In the genomic region with DNA sequence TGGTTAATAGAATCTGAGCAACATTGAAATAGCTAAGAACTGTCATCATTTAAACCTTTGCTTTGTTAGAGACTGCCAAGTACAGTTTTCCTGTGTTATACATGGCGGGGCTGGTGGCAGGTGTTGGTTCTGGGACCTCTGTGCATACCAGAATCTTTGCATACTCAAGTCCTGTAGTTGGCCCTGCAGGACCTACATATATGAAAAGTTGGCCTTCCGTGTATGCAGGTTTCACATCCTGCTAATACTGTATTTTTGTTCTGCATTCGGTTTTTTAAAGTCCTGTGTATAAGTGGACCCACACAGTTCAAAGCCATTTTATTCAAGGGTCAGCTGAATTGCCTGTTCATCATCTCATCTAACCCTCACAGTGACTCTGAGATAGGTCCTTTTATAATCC, we compare ENCODE assay signal across 14 cellular contexts. TPM values are rescaled to one million over a fixed set of nuclear protein-coding genes. Genes with fewer than 3 reads are reported as not detected.
A peak's percentile ranks its signal among the peaks of the same experiment; 100 is the strongest.
DNase-seq lines count a peak whose midpoint lies in the region; ATAC-seq, FAIRE-seq and TF ChIP-seq lines count a peak whose summit lies in the region.
"Had no signal": no experiment of that assay in that cellular context is flagged by ENCODE, and none has a peak within 500 bp of the region (broad histone marks: within the 10 kb centered on the region; RNA-seq: fewer than 3 reads in every experiment).

No MANE protein-coding gene starts in this region.

- no peaks in the 10 kb centered on the region for H3K9me3 ChIP-seq in uterus
- no peaks in the 10 kb centered on the region for H3K9me3 ChIP-seq in lower lobe of right lung
- H3K9me3 ChIP-seq: testis had no signal

- TF ChIP-seq POLR2A in uterus (IDR thresholded peaks at IDR 0.05), result no peak

- H3K27me3 ChIP-seq in uterus, result no peaks in the 10 kb centered on the region
- H3K27me3 ChIP-seq in lower lobe of right lung (ENCODE audit: low read depth), result no peaks in the 10 kb centered on the region
- H3K27me3 ChIP-seq: testis had no signal

- DNase-seq in GM18507 (ENCODE audit: extremely low spot score, insufficient read length, low read depth) (no peak), uterus (no peak), NCI-H128 (lab: John Stamatoyannopoulos, UW; ENCODE audit: unreplicated experiment) (no peak), COR-L47 (lab: John Stamatoyannopoulos, UW) (no peak), lower lobe of right lung (no peak)
- DNase-seq: NCI-H1105 treated with DMSO at 0.1 percent for 48 hours; stimulated activated CD4-positive, alpha-beta T cell treated with anti-CD3 and anti-CD28 coated beads, Interleukin-4, amount 100 ng/mL, for 24 hours; testis had no signal

- peak; percentile 74 for ATAC-seq in GM19468 (IDR thresholded peaks at IDR 0.05; ENCODE audit: extremely low read depth, unreplicated experiment)
- peak; percentile 85 for ATAC-seq in HG02884 (IDR thresholded peaks at IDR 0.05; ENCODE audit: unreplicated experiment)
- ATAC-seq in HG03558 (IDR thresholded peaks at IDR 0.05; ENCODE audit: extremely low read depth, unreplicated experiment), result peak; percentile 83
- ATAC-seq in lower lobe of right lung, result no peak

- H3K27ac ChIP-seq in uterus (no peak overlapping the region), lower lobe of right lung (no peak overlapping the region)
- H3K27ac ChIP-seq: testis had no signal

- H3K36me3 ChIP-seq in uterus, result no peaks in the 10 kb centered on the region
- peaks cover 61% of the 10 kb centered on the region for H3K36me3 ChIP-seq in lower lobe of right lung

- no peak overlapping the region for H3K4me3 ChIP-seq in uterus
- no peak overlapping the region for H3K4me3 ChIP-seq in lower lobe of right lung
- H3K4me3 ChIP-seq: testis had no signal

- FAIRE-seq in GM18507 (lab: Jason Lieb, UNC), result peak; percentile 56
- FAIRE-seq: GM19239, HTR-8/SVneo had no signal

- TF ChIP-seq CTCF in uterus (IDR thresholded peaks at IDR 0.05) (no peak), lower lobe of right lung (IDR thresholded peaks at IDR 0.05) (no peak)

- intact Hi-C loops in uterus (cut with DNase I; ENCODE audit: low total_unique reads) (no loop called here), lower lobe of right lung (cut with DNase I) (no loop called here)

- H3K4me1 ChIP-seq in uterus (peaks cover 0 to 23% of the 10 kb centered on the region in 2 donors), lower lobe of right lung (peaks cover 23% of the 10 kb centered on the region)

RNA-seq across cellular contexts. Expression of gene LARP1, which starts 36.4 kb away (rescaled TPM):
- 100 to 1,000 TPM in 1 of 4 donors, 10 to 100 TPM in 3; 33.3 to 202 (median 47.1) TPM for total RNA-seq in uterus
- total RNA-seq in lower lobe of right lung, result 143 TPM

RNA-seq across cellular contexts. Expression of gene FAXDC2, which starts 58.9 kb away (rescaled TPM):
- total RNA-seq in uterus (100 to 1,000 TPM in 1 of 4 donors, 10 to 100 TPM in 3; 25.8 to 126 (median 29.1) TPM), lower lobe of right lung (72.7 TPM)
- total RNA-seq: activated CD8-positive, alpha-beta memory T cell treated with anti-CD3 and anti-CD28 coated beads for 36 hours had no signal

Comparison
In these comparisons a context has a peak if more than half of its experiments do, and no peak if none do; other contexts are left out.
1. ATAC-seq: peak in GM19468 (single experiment), HG02884 (single experiment) and HG03558 (single experiment); none in lower lobe of right lung (0 of 2).